ENCODE assay signal across 16 cellular contexts in the genomic region with DNA sequence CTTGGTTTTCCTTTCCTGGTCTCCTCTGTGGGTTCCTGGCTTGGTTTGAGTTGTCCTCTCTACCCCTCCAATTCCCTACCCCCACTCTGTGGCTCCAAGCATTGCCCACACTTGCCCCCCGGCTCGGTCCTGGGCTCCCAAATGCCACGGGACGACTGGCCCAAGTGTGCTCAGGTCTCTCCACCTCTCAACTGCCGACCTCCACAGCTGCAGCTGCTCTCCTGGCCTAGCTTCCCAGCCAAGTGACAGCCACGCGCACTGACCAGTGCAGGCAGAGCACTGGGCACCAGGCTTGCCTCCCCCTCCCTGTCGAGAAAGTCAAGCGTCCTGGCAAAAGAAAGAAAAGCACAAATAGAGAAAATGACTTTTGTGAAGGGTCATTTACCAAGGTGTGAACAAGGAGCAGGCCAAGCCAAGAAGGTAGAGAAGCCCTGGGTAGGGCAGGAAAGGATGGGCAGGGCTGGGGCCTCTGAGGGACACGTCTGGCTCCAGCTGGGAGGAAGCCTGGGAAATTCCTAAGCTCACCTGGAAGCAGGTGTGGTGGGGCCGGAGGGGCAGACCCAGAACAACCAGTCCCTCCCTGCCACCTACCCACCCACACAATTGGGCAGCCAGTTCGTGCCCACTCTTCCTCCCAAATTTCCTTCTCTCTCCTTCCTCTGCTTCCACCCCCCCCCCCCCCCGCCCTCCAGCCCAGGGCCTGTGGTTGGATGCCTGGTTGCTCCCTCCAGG. TPM values are rescaled to one million over a fixed set of nuclear protein-coding genes. Genes with fewer than 3 reads are reported as not detected.
A peak's percentile ranks its signal among the peaks of the same experiment; 100 is the strongest.
DNase-seq lines count a peak whose midpoint lies in the region; ATAC-seq, FAIRE-seq and TF ChIP-seq lines count a peak whose summit lies in the region.
"Had no signal": no experiment of that assay in that cellular context is flagged by ENCODE, and none has a peak within 500 bp of the region (broad histone marks: within the 10 kb centered on the region; RNA-seq: fewer than 3 reads in every experiment).

No MANE protein-coding gene starts in this region.

- no peaks in the 10 kb centered on the region for H3K9me3 Mint-ChIP-seq in GM23338
- no peaks in the 10 kb centered on the region for H3K9me3 Mint-ChIP-seq in activated B cell treated with CpG ODN at 0.5 μM for 24 hours
- H3K9me3 Mint-ChIP-seq in activated T-helper 1 cell treated with anti-CD3 and anti-CD28 coated beads, Interleukin-12 subunit alpha, Interleukin-12 subunit beta, Interleukin-2, Interleukin-4 antibody, amounts not matched to agents 30 ng/mL and 10 ng/mL and 1 ng/mL, durations not matched to agents 14 hours and 24 hours and 36 hours, result no peaks in the 10 kb centered on the region

- intact Hi-C loops in activated B cell treated with CpG ODN at 0.5 μM for 24 hours (cut with micrococcal nuclease), result no loop called here
- intact Hi-C loops in pancreas (cut with DNase I), result no loop called here
- intact Hi-C loops in activated T-helper 1 cell treated with anti-CD3 and anti-CD28 coated beads, Interleukin-12 subunit alpha, Interleukin-12 subunit beta, Interleukin-2, Interleukin-4 antibody, amounts not matched to agents 30 ng/mL and 10 ng/mL and 1 ng/mL, durations not matched to agents 14 hours and 24 hours and 36 hours (cut with micrococcal nuclease), result no loop called here

- H3K27ac Mint-ChIP-seq in GM23338 (no peak overlapping the region), activated B cell treated with CpG ODN at 0.5 μM for 24 hours (no peak overlapping the region)
- H3K27ac Mint-ChIP-seq in activated T-helper 1 cell treated with anti-CD3 and anti-CD28 coated beads, Interleukin-12 subunit alpha, Interleukin-12 subunit beta, Interleukin-2, Interleukin-4 antibody, amounts not matched to agents 30 ng/mL and 10 ng/mL and 1 ng/mL, durations not matched to agents 14 hours and 24 hours and 36 hours, result no peak overlapping the region

- no peak overlapping the region for H2AFZ ChIP-seq in GM23338

- peaks cover 16% of the 10 kb centered on the region for H3K4me1 Mint-ChIP-seq in GM23338
- H3K4me1 Mint-ChIP-seq in activated B cell treated with CpG ODN at 0.5 μM for 24 hours, result no peaks in the 10 kb centered on the region
- peaks cover 7% of the 10 kb centered on the region for H3K4me1 Mint-ChIP-seq in activated T-helper 1 cell treated with anti-CD3 and anti-CD28 coated beads, Interleukin-12 subunit alpha, Interleukin-12 subunit beta, Interleukin-2, Interleukin-4 antibody, amounts not matched to agents 30 ng/mL and 10 ng/mL and 1 ng/mL, durations not matched to agents 14 hours and 24 hours and 36 hours (ENCODE audit: low read depth)

- FAIRE-seq in pancreas (lab: Jason Lieb, UNC), result no peak

- ATAC-seq in GM23338, result no peak
- no peak for ATAC-seq in activated B cell treated with CpG ODN at 0.5 μM for 24 hours (ENCODE audit: low read depth)
- ATAC-seq in pancreas, result no peak
- ATAC-seq: Right ventricle myocardium inferior had no signal

- no peaks in the 10 kb centered on the region for H3K27me3 ChIP-seq in GM23338 (ENCODE audit: insufficient read depth)
- H3K27me3 ChIP-seq in pancreas, result no peaks in the 10 kb centered on the region

- H3K36me3 ChIP-seq in GM23338 (ENCODE audit: insufficient read depth) (no peaks in the 10 kb centered on the region), pancreas (no peaks in the 10 kb centered on the region)
- H3K36me3 ChIP-seq: heart right ventricle had no signal

- H3K27me3 Mint-ChIP-seq in GM23338 (ENCODE audit: insufficient read depth, low read depth, poor library complexity) (peaks cover 15% of the 10 kb centered on the region), activated B cell treated with CpG ODN at 0.5 μM for 24 hours (peaks cover 24% of the 10 kb centered on the region)
- peaks cover 12% of the 10 kb centered on the region for H3K27me3 Mint-ChIP-seq in activated T-helper 1 cell treated with anti-CD3 and anti-CD28 coated beads, Interleukin-12 subunit alpha, Interleukin-12 subunit beta, Interleukin-2, Interleukin-4 antibody, amounts not matched to agents 30 ng/mL and 10 ng/mL and 1 ng/mL, durations not matched to agents 14 hours and 24 hours and 36 hours (ENCODE audit: insufficient read depth)

- POLR2A ChIA-PET in activated B cell treated with CpG ODN at 0.5 μM for 24 hours (lab: Charles Lee), result no interaction called here

- CTCF ChIA-PET in activated B cell treated with CpG ODN at 0.5 μM for 24 hours (lab: Charles Lee), result no interaction called here

- peak overlapping the region; percentile 97 for H3K4me2 ChIP-seq in GM23338

- peak overlapping the region; percentile 90 for H3K4me3 ChIP-seq in GM23338
- peak overlapping the region; percentile 83; the same call in 1 of the 2 replicates for H3K4me3 ChIP-seq in iPS-18c (ENCODE audit: insufficient read depth, low read depth, low read length)
- peak overlapping the region in 2 of 4 donors; percentile 74 to 77 for H3K4me3 ChIP-seq in pancreas

- peaks cover 4% of the 10 kb centered on the region for H4K20me1 ChIP-seq in GM23338 (replicated peaks; ENCODE audit: insufficient read depth)

- WGBS in pancreas, 2 donors, result 77 to 81% methylated on average over 13 of the region's 13 CpGs

- H3K9me2 ChIP-seq in GM23338 (ENCODE audit: insufficient read depth), result peaks cover 6% of the 10 kb centered on the region

- H3K9me3 ChIP-seq in iPS-18c (ENCODE audit: control insufficient read depth, insufficient read depth, low read length), result peaks cover 2% of the 10 kb centered on the region
- H3K9me3 ChIP-seq in pancreas, result no peaks in the 10 kb centered on the region
- H3K9me3 ChIP-seq: heart right ventricle had no signal

- no peak for DNase-seq in GM23338 (ENCODE audit: low spot score)
- DNase-seq in activated B cell treated with CpG ODN at 0.5 μM for 24 hours, result no peak
- peak in 5 of 6 donors; percentile 16 to 62 (median 35) for DNase-seq in pancreas
- no peak for DNase-seq in NCI-H1694 (lab: John Stamatoyannopoulos, UW)
- DNase-seq in HuH-7 (ENCODE audit: low spot score), result no peak
- DNase-seq in stimulated activated CD4-positive, alpha-beta T cell treated with anti-CD3 and anti-CD28 coated beads, Interleukin-4, amount 100 ng/mL, for 24 hours, result no peak
- no peak for DNase-seq in activated T-helper 1 cell treated with anti-CD3 and anti-CD28 coated beads, Interleukin-12 subunit alpha, Interleukin-12 subunit beta, Interleukin-2, Interleukin-4 antibody, amounts not matched to agents 30 ng/mL and 10 ng/mL and 1 ng/mL, durations not matched to agents 14 hours and 24 hours and 36 hours (ENCODE audit: low spot score)
- DNase-seq: activated naive CD4-positive, alpha-beta T cell treated with Interleukin-2 at 50 U/mL for 16 hours; C1 segment of cervical spinal cord; caudate nucleus; heart right ventricle; NCI-H1930; NCI-H82; stimulated activated naive CD4-positive, alpha-beta T cell treated with Interleukin-2 at 50 U/mL for 16 hours had no signal

- H3K4me1 ChIP-seq in GM23338 (ENCODE audit: insufficient read depth), result peaks cover 6% of the 10 kb centered on the region; the same call in 1 of the 2 replicates
- peaks cover 0 to 14% (median 4%) of the 10 kb centered on the region in 3 donors for H3K4me1 ChIP-seq in pancreas

- H3K36me3 Mint-ChIP-seq in GM23338 (ENCODE audit: low read depth), result no peaks in the 10 kb centered on the region
- H3K36me3 Mint-ChIP-seq in activated B cell treated with CpG ODN at 0.5 μM for 24 hours (ENCODE audit: low read depth), result no peaks in the 10 kb centered on the region
- H3K36me3 Mint-ChIP-seq in activated T-helper 1 cell treated with anti-CD3 and anti-CD28 coated beads, Interleukin-12 subunit alpha, Interleukin-12 subunit beta, Interleukin-2, Interleukin-4 antibody, amounts not matched to agents 30 ng/mL and 10 ng/mL and 1 ng/mL, durations not matched to agents 14 hours and 24 hours and 36 hours (ENCODE audit: low read depth), result no peaks in the 10 kb centered on the region

- TF ChIP-seq CTCF in GM23338 (conservative IDR thresholded peaks at IDR 0.05; ENCODE audit: low read depth in 2 of 2) (no peak), activated B cell treated with CpG ODN at 0.5 μM for 24 hours (IDR thresholded peaks at IDR 0.05) (no peak), pancreas (IDR thresholded peaks at IDR 0.05) (no peak)

- H3K27ac ChIP-seq in GM23338 (ENCODE audit: low read depth) (peak overlapping the region; percentile 96; the same call in 1 of the 2 replicates), pancreas (no peak overlapping the region)
- H3K27ac ChIP-seq: heart right ventricle had no signal

- peaks cover 36% of the 10 kb centered on the region for H3K79me2 ChIP-seq in GM23338 (replicated peaks; ENCODE audit: insufficient read depth)

- H3K4me3 Mint-ChIP-seq in GM23338, result peak overlapping the region; percentile 92
- peak overlapping the region; percentile 53 for H3K4me3 Mint-ChIP-seq in activated B cell treated with CpG ODN at 0.5 μM for 24 hours
- H3K4me3 Mint-ChIP-seq in activated T-helper 1 cell treated with anti-CD3 and anti-CD28 coated beads, Interleukin-12 subunit alpha, Interleukin-12 subunit beta, Interleukin-2, Interleukin-4 antibody, amounts not matched to agents 30 ng/mL and 10 ng/mL and 1 ng/mL, durations not matched to agents 14 hours and 24 hours and 36 hours, result no peak overlapping the region

- peaks cover 8% of the 10 kb centered on the region; the same call in 1 of the 2 replicates for H3F3A ChIP-seq in GM23338 (replicated peaks; ENCODE audit: low read depth)

TF ChIP-seq in GM23338, 12 proteins besides CTCF, POLR2A, EP300 and RAD21 (continues in another document):
- TF ChIP-seq EZH2 (IDR thresholded peaks at IDR 0.05; ENCODE audit: low read depth, unreplicated experiment) (no peak), EZH2phosphoT487 (IDR thresholded peaks at IDR 0.05; ENCODE audit: unreplicated experiment) (no peak), STAT1 (IDR thresholded peaks at IDR 0.05; ENCODE audit: unreplicated experiment) (no peak), CREB1 (CRISPR knock-in tag; IDR thresholded peaks at IDR 0.05; ENCODE audit: low read depth) (no peak), ZNF114 (CRISPR knock-in tag; IDR thresholded peaks at IDR 0.05) (no peak), JUNB (IDR thresholded peaks at IDR 0.05; ENCODE audit: unreplicated experiment) (no peak)

RNA-seq across cellular contexts. Expression of a gene that starts 1.8 kb away (rescaled TPM):
- total RNA-seq in GM23338 (2014; rRNA removed; shearing (Covaris generic)), result 31.3 and 37.1 TPM in 2 replicates
- polyA plus RNA-seq in GM23338 (2016; fragmentation: Nextera tagmentation; extraction: Ambion mirVana) (4.6 and 5.3 TPM in 2 replicates), pancreas (10 to 100 TPM; 19.1 to 43.8 TPM)
- total RNA-seq in activated B cell treated with CpG ODN at 0.5 μM for 24 hours (1.6 and 1.8 TPM in 2 replicates), pancreas (10 to 100 TPM; 17.7 to 26.3 (median 21.9) TPM)
- 9.8 and 10.7 TPM in 2 replicates for total RNA-seq in activated T-helper 1 cell treated with anti-CD3 and anti-CD28 coated beads, Interleukin-12 subunit alpha, Interleukin-12 subunit beta, Interleukin-2, Interleukin-4 antibody, amounts not matched to agents 30 ng/mL and 10 ng/mL and 1 ng/mL, durations not matched to agents 14 hours and 24 hours and 36 hours

Comparison
In these comparisons a context has a peak if more than half of its experiments do, and no peak if none do; other contexts are left out.
1. DNase-seq: peak in pancreas (5 of 6); none in GM23338 (single experiment), activated B cell treated with CpG ODN at 0.5 μM for 24 hours (single experiment), NCI-H1694 (single experiment), HuH-7 (single experiment), stimulated activated CD4-positive, alpha-beta T cell treated with anti-CD3 and anti-CD28 coated beads, Interleukin-4, amount 100 ng/mL, for 24 hours (single experiment) and activated T-helper 1 cell treated with anti-CD3 and anti-CD28 coated beads, Interleukin-12 subunit alpha, Interleukin-12 subunit beta, Interleukin-2, Interleukin-4 antibody, amounts not matched to agents 30 ng/mL and 10 ng/mL and 1 ng/mL, durations not matched to agents 14 hours and 24 hours and 36 hours (single experiment).